16 cellular contexts compared by ENCODE assay signal in genomic region chr22:20656516-20656901, GRCh38.
"Had no signal": no experiment of that assay in that cellular context is flagged by ENCODE, and none has a peak within 500 bp of the region (broad histone marks: within the 10 kb centered on the region; RNA-seq: fewer than 3 reads in every experiment).

No MANE protein-coding gene starts in this region.

- H3K9me3 ChIP-seq: heart left ventricle, stomach, suprapubic skin, transverse colon had no signal

- H3K27ac ChIP-seq: heart left ventricle, parathyroid adenoma, stomach, suprapubic skin, transverse colon had no signal

- ATAC-seq: activated T-cell treated with anti-CD3 and anti-CD28 coated beads, Interleukin-2, amount 50 U/mL, for 72 hours; heart left ventricle; right cardiac atrium; stimulated activated effector memory CD8-positive, alpha-beta T cell treated with anti-CD3 and anti-CD28 coated beads, Interleukin-12 subunit alpha, Interleukin-12 subunit beta, amount 100 ng/mL, for 72 hours; WTC11 had no signal

- H3K27ac Mint-ChIP-seq: activated naive CD4-positive, alpha-beta T cell treated with anti-CD3 and anti-CD28 coated beads, Interleukin-2, amount 10 ng/mL, durations not matched to agents 7 days and 5 days; activated T-cell treated with anti-CD3 and anti-CD28 coated beads, Interleukin-2, amount 50 U/mL, for 72 hours; nephron; stimulated activated effector memory CD8-positive, alpha-beta T cell treated with anti-CD3 and anti-CD28 coated beads, Interleukin-12 subunit alpha, Interleukin-12 subunit beta, amount 100 ng/mL, for 72 hours; WTC11 had no signal

- H3K4me3 ChIP-seq: heart left ventricle, stomach, suprapubic skin, transverse colon had no signal

- H3K4me1 Mint-ChIP-seq: activated naive CD4-positive, alpha-beta T cell treated with anti-CD3 and anti-CD28 coated beads, Interleukin-2, amount 10 ng/mL, durations not matched to agents 7 days and 5 days; nephron; stimulated activated effector memory CD8-positive, alpha-beta T cell treated with anti-CD3 and anti-CD28 coated beads, Interleukin-12 subunit alpha, Interleukin-12 subunit beta, amount 100 ng/mL, for 72 hours; WTC11 had no signal

- H3K4me3 Mint-ChIP-seq: activated naive CD4-positive, alpha-beta T cell treated with anti-CD3 and anti-CD28 coated beads, Interleukin-2, amount 10 ng/mL, durations not matched to agents 7 days and 5 days; activated T-cell treated with anti-CD3 and anti-CD28 coated beads, Interleukin-2, amount 50 U/mL, for 72 hours; nephron; stimulated activated effector memory CD8-positive, alpha-beta T cell treated with anti-CD3 and anti-CD28 coated beads, Interleukin-12 subunit alpha, Interleukin-12 subunit beta, amount 100 ng/mL, for 72 hours; WTC11 had no signal

- H3K36me3 Mint-ChIP-seq: activated naive CD4-positive, alpha-beta T cell treated with anti-CD3 and anti-CD28 coated beads, Interleukin-2, amount 10 ng/mL, durations not matched to agents 7 days and 5 days; stimulated activated effector memory CD8-positive, alpha-beta T cell treated with anti-CD3 and anti-CD28 coated beads, Interleukin-12 subunit alpha, Interleukin-12 subunit beta, amount 100 ng/mL, for 72 hours; WTC11 had no signal

- H3K36me3 ChIP-seq: heart left ventricle, stomach, suprapubic skin, transverse colon had no signal

- H3K9ac ChIP-seq: parathyroid adenoma had no signal

- H3K9me3 Mint-ChIP-seq: activated naive CD4-positive, alpha-beta T cell treated with anti-CD3 and anti-CD28 coated beads, Interleukin-2, amount 10 ng/mL, durations not matched to agents 7 days and 5 days; activated T-cell treated with anti-CD3 and anti-CD28 coated beads, Interleukin-2, amount 50 U/mL, for 72 hours; stimulated activated effector memory CD8-positive, alpha-beta T cell treated with anti-CD3 and anti-CD28 coated beads, Interleukin-12 subunit alpha, Interleukin-12 subunit beta, amount 100 ng/mL, for 72 hours had no signal

- H2AFZ ChIP-seq: parathyroid adenoma had no signal

- H3K4me1 ChIP-seq: heart left ventricle, parathyroid adenoma, stomach, suprapubic skin, transverse colon had no signal

- H3K27me3 ChIP-seq: stomach had no signal

- DNase-seq: activated CD4-positive, alpha-beta T cell treated with anti-CD3 and anti-CD28 coated beads, Interleukin-2, amount 50 U/mL, for 48 hours; activated effector memory CD4-positive, alpha-beta T cell treated with anti-CD3 and anti-CD28 coated beads, Interleukin-2, amount 50 U/mL, for 16 hours; activated naive CD4-positive, alpha-beta T cell treated with anti-CD3 and anti-CD28 coated beads, Interleukin-2, amount 10 ng/mL, durations not matched to agents 7 days and 5 days; activated T-cell treated with anti-CD3 and anti-CD28 coated beads, Interleukin-2, amount 50 U/mL, for 72 hours; heart left ventricle; right cardiac atrium; small intestine; stimulated activated CD4-positive, alpha-beta T cell treated with anti-CD3 and anti-CD28 coated beads, Interleukin-2, amount 100 ng/mL, for 24 hours; stomach; T-helper 9 cell; transverse colon had no signal
